Comparison of ENCODE assay signal across 8 cellular contexts in genomic region chr18:80147418-80148315, GRCh38. TPM values are rescaled to one million over a fixed set of nuclear protein-coding genes. Genes with fewer than 3 reads are reported as not detected.
A peak's percentile ranks its signal among the peaks of the same experiment; 100 is the strongest.
DNase-seq lines count a peak whose midpoint lies in the region; ATAC-seq, FAIRE-seq and TF ChIP-seq lines count a peak whose summit lies in the region.

No MANE protein-coding gene starts in this region.

- H3K36me3 Mint-ChIP-seq in activated CD8-positive, alpha-beta memory T cell treated with anti-CD3 and anti-CD28 coated beads, Interleukin-2, amount 10 ng/mL, durations not matched to agents 7 days and 5 days: no peaks in the 10 kb centered on the region

- H3K4me3 Mint-ChIP-seq in activated CD8-positive, alpha-beta memory T cell treated with anti-CD3 and anti-CD28 coated beads, Interleukin-2, amount 10 ng/mL, durations not matched to agents 7 days and 5 days: peak overlapping the region; percentile 74

- no peak for TF ChIP-seq CTCF in 22Rv1 (IDR thresholded peaks at IDR 0.05)
- TF ChIP-seq CTCF in mucosa of descending colon (IDR thresholded peaks at IDR 0.05): no peak

- H3K27me3 Mint-ChIP-seq in activated CD8-positive, alpha-beta memory T cell treated with anti-CD3 and anti-CD28 coated beads, Interleukin-2, amount 10 ng/mL, durations not matched to agents 7 days and 5 days: peaks cover 10% of the 10 kb centered on the region

- intact Hi-C loops in mucosa of descending colon (cut with DNase I, micrococcal nuclease): loop anchor here in 1 of 2 donors (5.0 kb wide), 1 partner anchor 160 kb away; the partner anchor contains the start of gene TXNL4A

- peak overlapping the region; percentile 50 for H3K27ac Mint-ChIP-seq in activated CD8-positive, alpha-beta memory T cell treated with anti-CD3 and anti-CD28 coated beads, Interleukin-2, amount 10 ng/mL, durations not matched to agents 7 days and 5 days

- ATAC-seq in GM18858 (IDR thresholded peaks at IDR 0.05; ENCODE audit: unreplicated experiment): peak; percentile 66
- ATAC-seq in HG03097 (IDR thresholded peaks at IDR 0.05; ENCODE audit: low FRiP score, unreplicated experiment): peak; percentile 70
- ATAC-seq in activated CD8-positive, alpha-beta memory T cell treated with anti-CD3 and anti-CD28 coated beads, Interleukin-2, amount 10 ng/mL, durations not matched to agents 7 days and 5 days: peak; percentile 90
- ATAC-seq in mucosa of descending colon: peak; percentile 88

- H3K4me1 ChIP-seq in mucosa of descending colon (ENCODE audit: low read depth): peaks cover 4% of the 10 kb centered on the region

- peaks cover 13% of the 10 kb centered on the region for H3K4me1 Mint-ChIP-seq in activated CD8-positive, alpha-beta memory T cell treated with anti-CD3 and anti-CD28 coated beads, Interleukin-2, amount 10 ng/mL, durations not matched to agents 7 days and 5 days

- FAIRE-seq in endometrium (lab: Jason Lieb, UNC): peak; percentile 39

- no peaks in the 10 kb centered on the region for H3K9me3 Mint-ChIP-seq in activated CD8-positive, alpha-beta memory T cell treated with anti-CD3 and anti-CD28 coated beads, Interleukin-2, amount 10 ng/mL, durations not matched to agents 7 days and 5 days (ENCODE audit: low read depth)

- peak overlapping the region; percentile 70 for H3K27ac ChIP-seq in 22Rv1

- CTCF ChIA-PET in activated CD8-positive, alpha-beta memory T cell treated with anti-CD3 and anti-CD28 coated beads, Interleukin-2, amount 10 ng/mL, durations not matched to agents 7 days and 5 days (lab: Charles Lee): interaction anchor here (0.6 to 9.4 kb wide), 3 partner anchors 10 to 38 kb away, joined by 3 to 65 read pairs (median 5); no protein-coding TSS in a partner anchor

- no peak overlapping the region for H3K4me3 ChIP-seq in mucosa of descending colon

- DNase-seq in NCI-H526 treated with DMSO at 0.1 percent for 48 hours (lab: John Stamatoyannopoulos, UW): peak; percentile 72
- DNase-seq in activated CD8-positive, alpha-beta memory T cell treated with anti-CD3 and anti-CD28 coated beads, Interleukin-2, amount 10 ng/mL, durations not matched to agents 7 days and 5 days: peak; percentile 88
- peak; percentile 88 to 94 (median 91) for DNase-seq in mucosa of descending colon
- DNase-seq in stimulated activated CD8-positive, alpha-beta memory T cell treated with anti-CD3 and anti-CD28 coated beads, Interleukin-2, amount 100 ng/mL, for 1 hour (ENCODE audit: low read depth in 2 of 2): peak; percentile 53 to 58

- no peaks in the 10 kb centered on the region for H3K9me3 ChIP-seq in mucosa of descending colon

- no peaks in the 10 kb centered on the region for H3K36me3 ChIP-seq in mucosa of descending colon (ENCODE audit: low read depth)

RNA-seq across cellular contexts. Expression of gene ADNP2, which starts 38.6 kb away (rescaled TPM):
- total RNA-seq in activated CD8-positive, alpha-beta memory T cell treated with anti-CD3 and anti-CD28 coated beads, Interleukin-2, amount 10 ng/mL, durations not matched to agents 7 days and 5 days: 10 to 100 TPM; 23.2 to 27.1 TPM
- total RNA-seq in mucosa of descending colon: 10 to 100 TPM; 16.7 to 18.3 (median 17.7) TPM
